25 cellular contexts compared by ENCODE assay signal in the genomic region with DNA sequence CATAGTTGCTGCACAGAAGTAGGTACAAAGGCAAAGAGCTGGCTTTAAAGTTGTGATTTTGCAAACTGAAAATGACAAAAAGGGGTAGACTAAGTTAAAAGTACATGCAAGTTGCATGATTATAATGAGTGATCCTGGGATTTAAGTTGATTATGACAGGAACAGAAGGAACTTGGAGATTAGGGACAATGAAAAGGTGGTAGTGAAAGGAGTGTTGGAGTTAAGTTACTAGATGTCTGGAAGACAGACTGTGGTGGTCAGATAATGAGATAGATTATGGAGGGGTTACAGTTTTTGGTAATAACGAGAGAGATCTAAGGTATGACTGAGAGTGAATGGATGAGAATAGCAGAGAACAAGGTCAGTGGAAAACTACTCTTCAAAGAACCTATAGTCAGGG.
"Had no signal": no experiment of that assay in that cellular context is flagged by ENCODE, and none has a peak within 500 bp of the region (broad histone marks: within the 10 kb centered on the region; RNA-seq: fewer than 3 reads in every experiment).

No MANE protein-coding gene starts in this region.

- H3K27ac ChIP-seq: neural progenitor cell, ovary, parathyroid adenoma, psoas muscle, right lobe of liver, sigmoid colon, stomach, thoracic aorta, thyroid gland, tibial nerve, upper lobe of left lung, vagina had no signal

- DNase-seq: natural killer cell; occipital lobe; ovary; posterior cingulate gyrus; psoas muscle; right cardiac atrium; right lobe of liver; sigmoid colon; small intestine; stimulated activated CD4-positive, alpha-beta T cell treated with anti-CD3 and anti-CD28 coated beads, Interleukin-15, amount 100 ng/mL, for 24 hours; stimulated activated CD4-positive, alpha-beta T cell treated with anti-CD3 and anti-CD28 coated beads, Interleukin-2, amount 100 ng/mL, for 24 hours; stimulated activated CD4-positive, alpha-beta T cell treated with anti-CD3 and anti-CD28 coated beads, Interleukin-2, amount 100 ng/mL, for 48 hours; stimulated activated CD4-positive, alpha-beta T cell treated with anti-CD3 and anti-CD28 coated beads, Interleukin-4, amount 100 ng/mL, for 24 hours; stimulated activated naive B cell treated with anti-CD40 and anti-IgM and Interleukin-4, amounts not matched to agents 10 μg/mL and 1 μg/mL and 100 μg/mL, for 72 hours; stimulated activated naive CD4-positive, alpha-beta T cell treated with Interleukin-2 at 50 U/mL for 16 hours; stomach; thyroid gland; trophoblast cell; upper lobe of left lung had no signal

- H3K4me3 ChIP-seq: neural progenitor cell, ovary, psoas muscle, right lobe of liver, sigmoid colon, stomach, thoracic aorta, thyroid gland, tibial nerve, upper lobe of left lung, vagina had no signal

- FAIRE-seq: small intestine, urothelium cell line had no signal

- H3K9me3 ChIP-seq: ovary, psoas muscle, right lobe of liver, sigmoid colon, stomach, thoracic aorta, thyroid gland, tibial nerve, upper lobe of left lung, vagina had no signal

- H3K36me3 ChIP-seq: neural progenitor cell, ovary, right lobe of liver, sigmoid colon, thoracic aorta, thyroid gland, upper lobe of left lung, vagina had no signal

- H3K9ac ChIP-seq: neural progenitor cell, parathyroid adenoma had no signal
